Comparison of ENCODE assay signal across 8 cellular contexts in the genomic region with DNA sequence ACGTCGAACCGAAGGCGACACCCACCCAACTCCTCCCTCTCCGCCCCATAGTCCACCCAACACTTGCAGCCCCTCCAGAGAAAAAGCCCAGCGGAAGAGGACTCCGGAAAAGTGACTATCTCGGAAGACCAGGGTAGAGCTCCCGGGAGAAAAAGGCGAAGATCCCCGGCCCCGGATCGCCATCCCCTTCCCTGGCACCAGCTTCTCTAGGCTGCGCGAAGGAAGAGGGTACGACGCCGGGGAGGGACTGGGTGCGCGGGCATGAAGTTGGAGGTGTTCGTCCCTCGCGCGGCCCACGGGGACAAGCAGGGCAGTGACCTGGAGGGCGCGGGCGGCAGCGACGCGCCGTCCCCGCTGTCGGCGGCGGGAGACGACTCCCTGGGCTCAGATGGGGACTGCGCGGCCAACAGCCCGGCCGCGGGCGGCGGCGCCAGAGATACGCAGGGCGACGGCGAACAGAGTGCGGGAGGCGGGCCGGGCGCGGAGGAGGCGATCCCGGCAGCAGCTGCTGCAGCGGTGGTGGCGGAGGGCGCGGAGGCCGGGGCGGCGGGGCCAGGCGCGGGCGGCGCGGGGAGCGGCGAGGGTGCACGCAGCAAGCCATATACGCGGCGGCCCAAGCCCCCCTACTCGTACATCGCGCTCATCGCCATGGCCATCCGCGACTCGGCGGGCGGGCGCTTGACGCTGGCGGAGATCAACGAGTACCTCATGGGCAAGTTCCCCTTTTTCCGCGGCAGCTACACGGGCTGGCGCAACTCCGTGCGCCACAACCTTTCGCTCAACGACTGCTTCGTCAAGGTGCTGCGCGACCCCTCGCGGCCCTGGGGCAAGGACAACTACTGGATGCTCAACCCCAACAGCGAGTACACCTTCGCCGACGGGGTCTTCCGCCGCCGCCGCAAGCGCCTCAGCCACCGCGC. TPM values are rescaled to one million over a fixed set of nuclear protein-coding genes. Genes with fewer than 3 reads are reported as not detected.
A peak's percentile ranks its signal among the peaks of the same experiment; 100 is the strongest.
DNase-seq lines count a peak whose midpoint lies in the region; ATAC-seq and TF ChIP-seq lines count a peak whose summit lies in the region.

No MANE protein-coding gene starts in this region.

- intact Hi-C loops in CD4-positive, alpha-beta T cell (cut with DNase I, micrococcal nuclease) = no loop called here

- no peak for ATAC-seq in CD4-positive, alpha-beta T cell (ENCODE audit: poor library complexity)

- peak overlapping the region; percentile 44 for H3K4me3 ChIP-seq in MG63
- peak overlapping the region; percentile 56 for H3K4me3 ChIP-seq in choroid plexus epithelial cell (ENCODE audit: low read depth, low read length)

- no peaks in the 10 kb centered on the region for H3K36me3 Mint-ChIP-seq in CD4-positive, alpha-beta T cell (ENCODE audit: low read depth)

- peaks cover 33% of the 10 kb centered on the region for H3K4me1 Mint-ChIP-seq in CD4-positive, alpha-beta T cell (ENCODE audit: low read depth)

- peaks cover 71% of the 10 kb centered on the region for H3K27me3 ChIP-seq in CD4-positive, alpha-beta T cell (ENCODE audit: control insufficient read depth, insufficient read depth, low read length)
- peaks cover 4% of the 10 kb centered on the region; the same call in 1 of the 2 replicates for H3K27me3 ChIP-seq in MG63

- peak overlapping the region; percentile 20 for H3K4me3 Mint-ChIP-seq in CD4-positive, alpha-beta T cell

- peaks cover 69% of the 10 kb centered on the region for H3K27me3 Mint-ChIP-seq in CD4-positive, alpha-beta T cell

- CTCF ChIA-PET in CD4-positive, alpha-beta T cell (lab: Charles Lee) = no interaction called here

- no peak overlapping the region for H3K27ac ChIP-seq in CD4-positive, alpha-beta T cell (ENCODE audit: low read depth, low read length)

- POLR2A ChIA-PET in CD4-positive, alpha-beta T cell (lab: Charles Lee) = no interaction called here

- no peak overlapping the region for H3K27ac Mint-ChIP-seq in CD4-positive, alpha-beta T cell

- no peaks in the 10 kb centered on the region for H3K9me3 ChIP-seq in CD4-positive, alpha-beta T cell (ENCODE audit: control insufficient read depth, low read length)
- no peaks in the 10 kb centered on the region for H3K9me3 ChIP-seq in MG63

- TF ChIP-seq CTCF in CD4-positive, alpha-beta T cell (IDR thresholded peaks at IDR 0.05) = no peak
- TF ChIP-seq CTCF in choroid plexus epithelial cell (conservative IDR thresholded peaks at IDR 0.05; ENCODE audit: low read depth, low read length) = no peak

- H3K9me3 Mint-ChIP-seq in CD4-positive, alpha-beta T cell = no peaks in the 10 kb centered on the region

- H3K36me3 ChIP-seq in MG63 = no peaks in the 10 kb centered on the region

- no peak for DNase-seq in CD4-positive, alpha-beta T cell
- peak; percentile 25 for DNase-seq in MG63
- no peak for DNase-seq in choroid plexus epithelial cell (ENCODE audit: low read depth)
- peak; percentile 30 for DNase-seq in mucosa of gallbladder (ENCODE audit: low spot score)
- DNase-seq in NCI-H1436 treated with DMSO at 0.1 percent for 48 hours (lab: John Stamatoyannopoulos, UW) = no peak
- DNase-seq in medulla oblongata (ENCODE audit: extremely low spot score) = no peak
- no peak for DNase-seq in NK-92 (lab: John Stamatoyannopoulos, UW; ENCODE audit: unreplicated experiment)
- no peak for DNase-seq in NCI-H446 treated with DMSO at 0.1 percent for 48 hours (lab: John Stamatoyannopoulos, UW)

RNA-seq across cellular contexts. Expression of a gene that starts 0.8 kb away (rescaled TPM):
- total RNA-seq in CD4-positive, alpha-beta T cell = not detected
- total RNA-seq in MG63 (2014; rRNA removed; shearing (Covaris generic); ENCODE audit: low replicate concordance) = 0.56 TPM in 1 of 2 replicates, not detected in the other
- total RNA-seq in mucosa of gallbladder = 11.5 TPM

Comparison
In these comparisons a context has a peak if more than half of its experiments do, and no peak if none do; other contexts are left out.
1. DNase-seq: peak in MG63 (single experiment) and mucosa of gallbladder (single experiment); none in CD4-positive, alpha-beta T cell (0 of 10), choroid plexus epithelial cell (single experiment), NCI-H1436 treated with DMSO at 0.1 percent for 48 hours (single experiment), medulla oblongata (single experiment), NK-92 (single experiment) and NCI-H446 treated with DMSO at 0.1 percent for 48 hours (single experiment).